Comparison of ENCODE assay signal across 7 cellular contexts in genomic region chr7:110673148-110673547, GRCh38.
"Had no signal": no experiment of that assay in that cellular context is flagged by ENCODE, and none has a peak within 500 bp of the region (broad histone marks: within the 10 kb centered on the region; RNA-seq: fewer than 3 reads in every experiment).

No MANE protein-coding gene starts in this region.

- H3K4me3 Mint-ChIP-seq: GM23338, H9, HFFc6 had no signal

- H3K9ac ChIP-seq: KMS-11 had no signal

- H3K27ac ChIP-seq: KMS-11 had no signal

- ATAC-seq: GM23338 had no signal

- H3K27ac Mint-ChIP-seq: GM23338, H9, HFFc6 had no signal

- DNase-seq: H9, HCEC 1CT, HFFc6, IMR-90, KBM-7 had no signal

- H3K4me1 Mint-ChIP-seq: GM23338 had no signal

- H3K4me3 ChIP-seq: GM23338 had no signal
